In the genomic region with DNA sequence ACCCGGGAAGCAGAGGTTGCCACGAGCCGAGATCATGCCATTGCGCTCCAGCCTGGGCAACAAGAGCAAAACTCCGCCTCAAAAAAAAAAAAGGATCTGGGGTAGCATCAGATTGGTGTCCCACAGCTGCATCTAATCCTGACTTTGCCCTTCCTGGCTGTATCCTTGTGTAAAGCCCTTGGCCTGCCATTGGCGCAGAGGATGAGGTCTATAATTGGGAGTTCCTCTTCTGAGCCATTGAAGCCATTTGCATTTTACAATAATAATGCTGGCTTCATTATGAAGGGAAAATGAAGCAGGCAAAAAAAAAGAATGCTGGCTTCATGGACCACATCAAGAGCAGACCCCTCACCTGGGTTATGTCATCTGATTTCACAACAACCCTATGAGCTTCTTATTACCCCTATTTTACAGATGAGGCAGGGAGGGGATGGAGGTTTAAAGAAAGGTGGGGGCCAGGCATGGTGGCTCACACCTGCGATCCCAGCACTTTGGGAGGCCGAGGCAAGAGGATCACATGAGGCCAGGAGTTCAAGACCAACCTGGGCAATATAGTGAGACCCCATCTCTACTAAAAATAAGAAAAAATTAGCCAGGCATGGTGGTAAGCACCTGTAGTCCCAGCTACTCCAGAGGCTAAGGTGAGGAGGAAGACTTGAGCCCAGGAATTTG, we compare ENCODE assay signal across 1 cellular context.
TF ChIP-seq lines count a peak whose summit lies in the region.

No MANE protein-coding gene starts in this region.

TF ChIP-seq in K562, 482 proteins besides CTCF, POLR2A, EP300 and RAD21 (continued from another document):
- TF ChIP-seq, protein P1, sequence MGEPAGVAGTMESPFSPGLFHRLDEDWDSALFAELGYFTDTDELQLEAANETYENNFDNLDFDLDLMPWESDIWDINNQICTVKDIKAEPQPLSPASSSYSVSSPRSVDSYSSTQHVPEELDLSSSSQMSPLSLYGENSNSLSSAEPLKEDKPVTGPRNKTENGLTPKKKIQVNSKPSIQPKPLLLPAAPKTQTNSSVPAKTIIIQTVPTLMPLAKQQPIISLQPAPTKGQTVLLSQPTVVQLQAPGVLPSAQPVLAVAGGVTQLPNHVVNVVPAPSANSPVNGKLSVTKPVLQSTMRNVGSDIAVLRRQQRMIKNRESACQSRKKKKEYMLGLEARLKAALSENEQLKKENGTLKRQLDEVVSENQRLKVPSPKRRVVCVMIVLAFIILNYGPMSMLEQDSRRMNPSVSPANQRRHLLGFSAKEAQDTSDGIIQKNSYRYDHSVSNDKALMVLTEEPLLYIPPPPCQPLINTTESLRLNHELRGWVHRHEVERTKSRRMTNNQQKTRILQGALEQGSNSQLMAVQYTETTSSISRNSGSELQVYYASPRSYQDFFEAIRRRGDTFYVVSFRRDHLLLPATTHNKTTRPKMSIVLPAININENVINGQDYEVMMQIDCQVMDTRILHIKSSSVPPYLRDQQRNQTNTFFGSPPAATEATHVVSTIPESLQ (CRISPR knock-in tag; IDR thresholded peaks at IDR 0.05), result no peak
